Comparison of ENCODE assay signal across 8 cellular contexts in genomic region chr13:74290324-74290773, GRCh38.
DNase-seq lines count a peak whose midpoint lies in the region; ATAC-seq and TF ChIP-seq lines count a peak whose summit lies in the region.

No MANE protein-coding gene starts in this region.

- no peaks in the 10 kb centered on the region for H3K36me3 ChIP-seq in Karpas-422 (ENCODE audit: insufficient read depth, low read length)

- H2AFZ ChIP-seq in Karpas-422 (ENCODE audit: low read length), result peak overlapping the region; percentile 43

- ATAC-seq in GM21786 (IDR thresholded peaks at IDR 0.05; ENCODE audit: unreplicated experiment) (peak; percentile 54), SK-N-SH treated with all-trans-retinoic acid at 6 μM for 48 hours (peak; percentile 86), left colon (peak; percentile 15)

- peak overlapping the region; percentile 93 for H3K27ac ChIP-seq in Karpas-422 (ENCODE audit: low read length)
- peak overlapping the region; percentile 54 for H3K27ac ChIP-seq in temporal lobe (ENCODE audit: low read depth, low read length)

- H4K20me1 ChIP-seq in Karpas-422 (ENCODE audit: insufficient read depth, low read depth, low read length), result no peaks in the 10 kb centered on the region

- no peaks in the 10 kb centered on the region for H3K27me3 ChIP-seq in Karpas-422 (ENCODE audit: low read length)

- peaks cover 62% of the 10 kb centered on the region for H3K4me1 ChIP-seq in Karpas-422 (ENCODE audit: low read length)

- H3K9me2 ChIP-seq in Karpas-422 (replicated peaks; ENCODE audit: insufficient read depth, low read length), result no peaks in the 10 kb centered on the region

- peak overlapping the region; percentile 79 for H3K9ac ChIP-seq in Karpas-422 (ENCODE audit: low read length)

- no peaks in the 10 kb centered on the region for H3K79me2 ChIP-seq in Karpas-422 (ENCODE audit: low read length)

- H3K4me3 ChIP-seq in Karpas-422 (ENCODE audit: low read length), result peak overlapping the region; percentile 60

- H3K4me2 ChIP-seq in Karpas-422 (ENCODE audit: low read depth, low read length, poor library complexity, severe bottlenecking), result peak overlapping the region; percentile 98

- DNase-seq in GM04503 (ENCODE audit: low read depth) (peak; percentile 49), Karpas-422 (peak; percentile 97), left colon (no peak), HK-2 (ENCODE audit: unreplicated experiment) (no peak)
- DNase-seq in central memory CD4-positive, alpha-beta T cell, result peak; percentile 76

- no peaks in the 10 kb centered on the region for H3K9me3 ChIP-seq in Karpas-422 (ENCODE audit: low read length)

- intact Hi-C loops in left colon (cut with DNase I, micrococcal nuclease), result no loop called here

TF ChIP-seq in SK-N-SH treated with all-trans-retinoic acid at 6 μM for 48 hours, 23 proteins besides CTCF, POLR2A, EP300 and RAD21:
- TF ChIP-seq CREB5 (CRISPR knock-in tag; IDR thresholded peaks at IDR 0.05; ENCODE audit: low read depth) (no peak), ESRRG (CRISPR knock-in tag; IDR thresholded peaks at IDR 0.05) (no peak), ZNF8 (CRISPR knock-in tag; IDR thresholded peaks at IDR 0.05) (no peak), PPARA (CRISPR knock-in tag; IDR thresholded peaks at IDR 0.05; ENCODE audit: borderline replicate concordance) (no peak), GLIS3 (CRISPR knock-in tag; IDR thresholded peaks at IDR 0.05) (no peak), ISL1 (CRISPR knock-in tag; IDR thresholded peaks at IDR 0.05) (no peak), SNAI2 (CRISPR knock-in tag; IDR thresholded peaks at IDR 0.05) (no peak), OSR1 (CRISPR knock-in tag; IDR thresholded peaks at IDR 0.05) (no peak), ARNTL (CRISPR knock-in tag; IDR thresholded peaks at IDR 0.05; ENCODE audit: borderline replicate concordance, low read depth) (no peak), ZNF70 (CRISPR knock-in tag; IDR thresholded peaks at IDR 0.05) (no peak), ZFP30 (CRISPR knock-in tag; IDR thresholded peaks at IDR 0.05) (no peak), PATZ1 (CRISPR knock-in tag; IDR thresholded peaks at IDR 0.05; ENCODE audit: borderline replicate concordance) (no peak), TOX (CRISPR knock-in tag; IDR thresholded peaks at IDR 0.05; ENCODE audit: borderline replicate concordance) (no peak), TCF4 (CRISPR knock-in tag; IDR thresholded peaks at IDR 0.05; ENCODE audit: borderline replicate concordance) (no peak), TSHZ2 (CRISPR knock-in tag; IDR thresholded peaks at IDR 0.05) (no peak), CSDC2 (CRISPR knock-in tag; IDR thresholded peaks at IDR 0.05) (no peak), BACH2 (CRISPR knock-in tag; IDR thresholded peaks at IDR 0.05; ENCODE audit: borderline replicate concordance) (no peak), ZC3H10 (CRISPR knock-in tag; IDR thresholded peaks at IDR 0.05) (no peak)

Comparison
In these comparisons a context has a peak if more than half of its experiments do, and no peak if none do; other contexts are left out.
1. DNase-seq: peak in GM04503 (single experiment), Karpas-422 (single experiment) and central memory CD4-positive, alpha-beta T cell (single experiment); none in left colon (0 of 2) and HK-2 (single experiment).
2. ATAC-seq: peak in every context shown above with its lines; median percentile 86 in SK-N-SH treated with all-trans-retinoic acid at 6 μM for 48 hours; 54 in GM21786; 15 in left colon.